ENCODE assay signal across 14 cellular contexts in the genomic region with DNA sequence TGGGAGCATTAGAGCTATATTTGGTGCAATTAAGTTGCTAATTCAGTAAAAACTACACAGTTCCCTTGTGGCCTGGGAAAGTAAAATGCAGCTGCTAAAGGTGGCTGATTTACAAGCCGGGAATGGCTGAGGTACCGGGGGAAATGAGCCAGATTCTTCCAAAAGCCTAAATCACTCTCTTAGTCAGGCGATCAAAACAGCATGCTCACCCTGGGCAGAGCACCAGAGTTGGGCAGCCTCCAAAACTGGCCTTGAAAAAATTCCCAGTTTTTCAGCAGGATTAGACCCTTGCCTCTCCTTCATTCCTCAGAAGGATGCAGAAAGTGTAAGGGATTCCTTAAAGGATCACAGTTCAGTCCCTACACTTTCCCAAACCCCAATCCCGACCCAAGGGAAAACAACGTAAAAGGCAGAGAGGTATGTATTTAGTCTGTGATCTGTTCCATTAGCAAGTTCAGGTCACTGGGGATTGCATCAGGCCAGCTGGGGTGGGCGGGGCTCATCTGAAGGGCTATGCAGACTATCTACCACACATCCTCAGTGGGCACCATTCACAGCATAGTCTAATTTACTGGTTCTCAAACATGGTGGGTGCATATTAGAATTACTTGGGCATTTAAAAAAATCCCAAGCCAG. TPM values are rescaled to one million over a fixed set of nuclear protein-coding genes. Genes with fewer than 3 reads are reported as not detected.
DNase-seq lines count a peak whose midpoint lies in the region; ATAC-seq and TF ChIP-seq lines count a peak whose summit lies in the region.
"Had no signal": no experiment of that assay in that cellular context is flagged by ENCODE, and none has a peak within 500 bp of the region (broad histone marks: within the 10 kb centered on the region; RNA-seq: fewer than 3 reads in every experiment).

No MANE protein-coding gene starts in this region.

- H3K4me3 ChIP-seq in ascending aorta: no peak overlapping the region
- H3K4me3 ChIP-seq in CD8-positive, alpha-beta memory T cell (ENCODE audit: low read length): no peak overlapping the region
- H3K4me3 ChIP-seq: thoracic aorta had no signal

- no peaks in the 10 kb centered on the region for H3K27me3 ChIP-seq in ascending aorta
- no peaks in the 10 kb centered on the region for H3K27me3 ChIP-seq in CD8-positive, alpha-beta memory T cell (ENCODE audit: insufficient read depth, low read length, poor library complexity, severe bottlenecking)

- peak; percentile 24 for ATAC-seq in left colon
- ATAC-seq in GM18867 (IDR thresholded peaks at IDR 0.05; ENCODE audit: unreplicated experiment): no peak

- peak; percentile 80 for DNase-seq in AG08395 (ENCODE audit: low spot score)
- DNase-seq in HS-5 (ENCODE audit: low read depth): peak; percentile 22
- no peak for DNase-seq in ascending aorta (ENCODE audit: low spot score in 2 of 2)
- DNase-seq in left colon: peak in 1 of 2 donors; percentile 44
- no peak for DNase-seq in posterior vena cava (ENCODE audit: low spot score)
- DNase-seq in NOMO-1 treated with DMSO at 0.1 percent for 48 hours (lab: John Stamatoyannopoulos, UW; ENCODE audit: unreplicated experiment): no peak
- DNase-seq in CD8-positive, alpha-beta memory T cell: no peak
- DNase-seq: stimulated activated CD4-positive, alpha-beta T cell treated with anti-CD3 and anti-CD28 coated beads, Interleukin-2, amount 100 ng/mL, for 24 hours had no signal

- intact Hi-C loops in ascending aorta (cut with DNase I): no loop called here
- intact Hi-C loops in left colon (cut with DNase I, micrococcal nuclease): no loop called here
- intact Hi-C loops in posterior vena cava (cut with DNase I): no loop called here

- H3K4me1 Mint-ChIP-seq in CD8-positive, alpha-beta memory T cell: no peaks in the 10 kb centered on the region
- H3K4me1 Mint-ChIP-seq: activated naive CD4-positive, alpha-beta T cell treated with anti-CD3 and anti-CD28 coated beads, Interleukin-2, amount 50 U/mL, for 24 hours had no signal

- peaks cover 0 to 6% (median 3%) of the 10 kb centered on the region in 5 donors for H3K9me3 Mint-ChIP-seq in CD8-positive, alpha-beta memory T cell
- H3K9me3 Mint-ChIP-seq: activated naive CD4-positive, alpha-beta T cell treated with anti-CD3 and anti-CD28 coated beads, Interleukin-2, amount 50 U/mL, for 24 hours had no signal

- no peaks in the 10 kb centered on the region for H3K9me3 ChIP-seq in ascending aorta
- no peaks in the 10 kb centered on the region for H3K9me3 ChIP-seq in CD8-positive, alpha-beta memory T cell (ENCODE audit: low read length)
- H3K9me3 ChIP-seq: thoracic aorta had no signal

- POLR2A ChIA-PET in CD8-positive, alpha-beta memory T cell (lab: Charles Lee): no interaction called here

- H3K4me3 Mint-ChIP-seq in CD8-positive, alpha-beta memory T cell: no peak overlapping the region
- H3K4me3 Mint-ChIP-seq: activated naive CD4-positive, alpha-beta T cell treated with anti-CD3 and anti-CD28 coated beads, Interleukin-2, amount 50 U/mL, for 24 hours had no signal

- no peaks in the 10 kb centered on the region for H3K36me3 ChIP-seq in ascending aorta
- H3K36me3 ChIP-seq in CD8-positive, alpha-beta memory T cell (ENCODE audit: insufficient read depth, low read length): no peaks in the 10 kb centered on the region
- H3K36me3 ChIP-seq: thoracic aorta had no signal

- H3K4me1 ChIP-seq in ascending aorta: peaks cover 0 to 11% of the 10 kb centered on the region in 2 donors
- no peaks in the 10 kb centered on the region for H3K4me1 ChIP-seq in CD8-positive, alpha-beta memory T cell (ENCODE audit: insufficient read depth, low read length)

- peaks cover 18 to 74% of the 10 kb centered on the region in 2 donors for H3K27me3 Mint-ChIP-seq in CD8-positive, alpha-beta memory T cell

- CTCF ChIA-PET in CD8-positive, alpha-beta memory T cell (lab: Charles Lee): no interaction called here

- peaks cover 0 to 5% (median 0%) of the 10 kb centered on the region in 3 donors for H3K36me3 Mint-ChIP-seq in CD8-positive, alpha-beta memory T cell
- H3K36me3 Mint-ChIP-seq: activated naive CD4-positive, alpha-beta T cell treated with anti-CD3 and anti-CD28 coated beads, Interleukin-2, amount 50 U/mL, for 24 hours had no signal

- H3K27ac Mint-ChIP-seq in CD8-positive, alpha-beta memory T cell: no peak overlapping the region
- H3K27ac Mint-ChIP-seq: activated naive CD4-positive, alpha-beta T cell treated with anti-CD3 and anti-CD28 coated beads, Interleukin-2, amount 50 U/mL, for 24 hours had no signal

- H3K27ac ChIP-seq in ascending aorta: peak overlapping the region; percentile 11 to 23
- H3K27ac ChIP-seq in CD8-positive, alpha-beta memory T cell (ENCODE audit: low read depth, low read length): no peak overlapping the region
- H3K27ac ChIP-seq: thoracic aorta, VCaP had no signal

- no peak for TF ChIP-seq CTCF in ascending aorta (IDR thresholded peaks at IDR 0.05)

RNA-seq across cellular contexts. Expression of gene TMEM174, which starts 16.9 kb away (rescaled TPM):
- total RNA-seq in ascending aorta (not detected), left colon (not detected), posterior vena cava (not detected)
- total RNA-seq in CD8-positive, alpha-beta memory T cell: not detected
- polyA plus RNA-seq in CD8-positive, alpha-beta memory T cell: not detected
- total RNA-seq: epithelial cell of proximal tubule, mononuclear cell, thoracic aorta had no signal

Comparison
In these comparisons a context has a peak if more than half of its experiments do, and no peak if none do; other contexts are left out.
1. DNase-seq: peak in AG08395 (single experiment) and HS-5 (single experiment); none in ascending aorta (0 of 2), posterior vena cava (single experiment), NOMO-1 treated with DMSO at 0.1 percent for 48 hours (single experiment) and CD8-positive, alpha-beta memory T cell (0 of 5).